Comparison of ENCODE assay signal across 2 cellular contexts in the genomic region with DNA sequence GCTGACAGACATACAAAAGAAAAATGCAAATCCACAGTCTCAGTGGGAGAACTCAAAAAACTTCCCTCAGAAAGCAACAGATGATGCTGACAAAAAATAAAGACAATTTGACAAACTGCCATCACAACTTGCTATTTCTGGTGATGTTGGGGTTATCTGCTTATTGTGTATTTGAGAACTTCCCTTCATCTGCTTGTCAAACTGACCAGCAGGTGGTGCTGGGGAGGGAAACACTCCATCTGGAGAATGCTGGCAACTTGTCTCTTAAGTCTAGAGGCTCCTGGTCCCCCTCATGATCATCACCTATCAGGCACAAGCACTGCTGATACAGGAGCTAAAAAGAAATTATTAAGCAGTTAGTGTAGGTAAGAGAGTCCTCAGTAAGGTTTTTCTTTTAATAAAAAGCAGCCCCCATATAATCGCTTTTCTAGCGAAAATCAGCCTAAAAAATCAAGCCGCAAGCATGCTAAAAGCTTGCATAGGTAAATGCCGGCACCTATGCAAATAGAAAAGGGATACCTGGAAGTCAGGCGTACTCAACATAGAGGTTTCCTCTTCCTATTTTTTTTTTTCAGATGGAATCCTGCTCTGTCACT.
A peak's percentile ranks its signal among the peaks of the same experiment; 100 is the strongest.
TF ChIP-seq lines count a peak whose summit lies in the region.

No MANE protein-coding gene starts in this region.

TF ChIP-seq in A549, 52 proteins besides CTCF, POLR2A, EP300 and RAD21:
- TF ChIP-seq SMC3 (IDR thresholded peaks at IDR 0.05) (peak; percentile 53), HOXB13 (CRISPR knock-in tag; IDR thresholded peaks at IDR 0.05; ENCODE audit: low read depth) (no peak), RFX5 (IDR thresholded peaks at IDR 0.05) (no peak), TFCP2L1 (CRISPR knock-in tag; IDR thresholded peaks at IDR 0.05) (no peak), EHF (CRISPR knock-in tag; IDR thresholded peaks at IDR 0.05) (no peak), BCL3 (IDR thresholded peaks at IDR 0.05) (no peak)
TF ChIP-seq in A549: peak in this region for 1.

TF ChIP-seq in HepG2, 621 proteins besides CTCF, POLR2A, EP300 and RAD21:
- TF ChIP-seq CHD4 (IDR thresholded peaks at IDR 0.05; ENCODE audit: borderline replicate concordance, low read length), result no peak
- peak; percentile 77 for TF ChIP-seq SMC3 (IDR thresholded peaks at IDR 0.05; ENCODE audit: low read length)
- TF ChIP-seq STAG1 (CRISPR knock-in tag; IDR thresholded peaks at IDR 0.05), result peak; percentile 45
- TF ChIP-seq ZNF484 (CRISPR knock-in tag; IDR thresholded peaks at IDR 0.05; ENCODE audit: borderline replicate concordance, low read depth), result no peak
- no peak for TF ChIP-seq ZNF335 (CRISPR knock-in tag; IDR thresholded peaks at IDR 0.05)
